In genomic region chr11:33208150-33208549, GRCh38 we compare ENCODE assay signal across 32 cellular contexts.
"Had no signal": no experiment of that assay in that cellular context is flagged by ENCODE, and none has a peak within 500 bp of the region (broad histone marks: within the 10 kb centered on the region; RNA-seq: fewer than 3 reads in every experiment).

No MANE protein-coding gene starts in this region.

- H3K27ac Mint-ChIP-seq: activated CD4-positive, alpha-beta memory T cell treated with anti-CD3 and anti-CD28 coated beads, Interleukin-2, amount 10 ng/mL, durations not matched to agents 7 days and 5 days; activated CD8-positive, alpha-beta memory T cell treated with anti-CD3 and anti-CD28 coated beads, Interleukin-2, amount 10 ng/mL, durations not matched to agents 7 days and 5 days; activated naive CD8-positive, alpha-beta T cell treated with anti-CD3 and anti-CD28 coated beads for 36 hours; activated T-helper 17 cell treated with anti-CD3 and anti-CD28 coated beads, Interleukin-2, amount 50 U/mL, for 72 hours had no signal

- H3K4me3 ChIP-seq: cardiac muscle cell, SJCRH30, SK-N-MC had no signal

- DNase-seq: activated CD4-positive, alpha-beta memory T cell treated with anti-CD3 and anti-CD28 coated beads, Interleukin-2, amount 10 ng/mL, durations not matched to agents 7 days and 5 days; activated CD4-positive, alpha-beta T cell treated with anti-CD3 and anti-CD28 coated beads for 1 hour; activated CD4-positive, alpha-beta T cell treated with anti-CD3 and anti-CD28 coated beads for 48 hours; activated CD4-positive, CD25-positive, alpha-beta regulatory T cell; activated CD8-positive, alpha-beta memory T cell treated with anti-CD3 and anti-CD28 coated beads for 24 hours; activated CD8-positive, alpha-beta memory T cell treated with anti-CD3 and anti-CD28 coated beads, Interleukin-2, amount 10 ng/mL, durations not matched to agents 7 days and 5 days; activated CD8-positive, alpha-beta memory T cell treated with anti-CD3 and anti-CD28 coated beads, Interleukin-2, amount 50 U/mL, for 48 hours; activated effector memory CD4-positive, alpha-beta T cell treated with anti-CD3 and anti-CD28 coated beads, Interleukin-2, amount 50 U/mL, for 16 hours; activated naive CD4-positive, alpha-beta T cell; activated naive CD4-positive, alpha-beta T cell treated with anti-CD3 and anti-CD28 coated beads, Interleukin-2, amount 50 U/mL, for 16 hours; activated naive CD8-positive, alpha-beta T cell treated with anti-CD3 and anti-CD28 coated beads for 36 hours; activated T-cell treated with anti-CD3 and anti-CD28 coated beads, Interleukin-2, amount 50 U/mL, for 48 hours; amniotic stem cell; MM.1S; MV-4-11; NCI-H1092; NCI-H1436 treated with DMSO at 0.1 percent for 48 hours; NCI-H187 treated with DMSO at 0.1 percent for 48 hours; NCI-H2081; NCI-H2171 treated with DMSO at 0.1 percent for 48 hours; NCI-H226; NCI-H446 treated with DMSO at 0.1 percent for 48 hours; NCI-H524; SHP77; T1000 had no signal

- H3K36me3 Mint-ChIP-seq: activated CD8-positive, alpha-beta memory T cell treated with anti-CD3 and anti-CD28 coated beads, Interleukin-2, amount 10 ng/mL, durations not matched to agents 7 days and 5 days; activated naive CD8-positive, alpha-beta T cell treated with anti-CD3 and anti-CD28 coated beads for 36 hours had no signal

- ATAC-seq: activated CD8-positive, alpha-beta memory T cell treated with anti-CD3 and anti-CD28 coated beads, Interleukin-2, amount 10 ng/mL, durations not matched to agents 7 days and 5 days; activated T-helper 17 cell treated with anti-CD3 and anti-CD28 coated beads, Interleukin-2, amount 50 U/mL, for 72 hours had no signal

- H3K9me3 Mint-ChIP-seq: activated CD4-positive, alpha-beta memory T cell treated with anti-CD3 and anti-CD28 coated beads, Interleukin-2, amount 10 ng/mL, durations not matched to agents 7 days and 5 days; activated naive CD8-positive, alpha-beta T cell treated with anti-CD3 and anti-CD28 coated beads for 36 hours; activated T-helper 17 cell treated with anti-CD3 and anti-CD28 coated beads, Interleukin-2, amount 50 U/mL, for 72 hours; central memory CD8-positive, alpha-beta T cell had no signal

- H3K4me3 Mint-ChIP-seq: activated CD4-positive, alpha-beta memory T cell treated with anti-CD3 and anti-CD28 coated beads, Interleukin-2, amount 10 ng/mL, durations not matched to agents 7 days and 5 days; activated CD8-positive, alpha-beta memory T cell treated with anti-CD3 and anti-CD28 coated beads, Interleukin-2, amount 10 ng/mL, durations not matched to agents 7 days and 5 days; activated naive CD8-positive, alpha-beta T cell treated with anti-CD3 and anti-CD28 coated beads for 36 hours; activated T-helper 17 cell treated with anti-CD3 and anti-CD28 coated beads, Interleukin-2, amount 50 U/mL, for 72 hours; central memory CD8-positive, alpha-beta T cell had no signal

- H3K9me3 ChIP-seq: SJCRH30 had no signal

- H3K27me3 Mint-ChIP-seq: activated naive CD8-positive, alpha-beta T cell treated with anti-CD3 and anti-CD28 coated beads for 36 hours; activated T-helper 17 cell treated with anti-CD3 and anti-CD28 coated beads, Interleukin-2, amount 50 U/mL, for 72 hours had no signal

- H3K27me3 ChIP-seq: cardiac muscle cell, SJCRH30 had no signal

- H3K36me3 ChIP-seq: cardiac muscle cell, SJCRH30 had no signal

- H3K27ac ChIP-seq: cardiac muscle cell, KMS-11, SJCRH30, SK-N-MC, VCaP had no signal

- H3K4me2 ChIP-seq: KMS-11 had no signal

- H3K4me1 Mint-ChIP-seq: activated CD8-positive, alpha-beta memory T cell treated with anti-CD3 and anti-CD28 coated beads, Interleukin-2, amount 10 ng/mL, durations not matched to agents 7 days and 5 days; activated naive CD8-positive, alpha-beta T cell treated with anti-CD3 and anti-CD28 coated beads for 36 hours; activated T-helper 17 cell treated with anti-CD3 and anti-CD28 coated beads, Interleukin-2, amount 50 U/mL, for 72 hours; central memory CD8-positive, alpha-beta T cell had no signal
